ENCODE assay signal across 6 cellular contexts in genomic region chr14:19180881-19181280, GRCh38.
DNase-seq lines count a peak whose midpoint lies in the region; ATAC-seq and TF ChIP-seq lines count a peak whose summit lies in the region.
"Not testable (repeated sequence)": the region's sequence is repeated elsewhere in the genome, so short reads cannot be mapped to it uniquely, and the experiment has no call there.

No MANE protein-coding gene starts in this region.

- H4K20me1 ChIP-seq in Karpas-422 (ENCODE audit: insufficient read depth, low read depth, low read length); PC-3 (ENCODE audit: low read length): not testable (repeated sequence)

- not testable (repeated sequence) for BruUV-seq in PC-3 (replicated peaks; lab: Mats Ljungman, UMichigan)

- not testable (repeated sequence) for TF ChIP-seq CTCF in PC-3 (conservative IDR thresholded peaks at IDR 0.05; ENCODE audit: low read depth, low read length); esophagus muscularis mucosa (IDR thresholded peaks at IDR 0.05)

- not testable (repeated sequence) for H3F3A ChIP-seq in PC-3 (ENCODE audit: low read length, unreplicated experiment)

- H3K9me2 ChIP-seq in Karpas-422 (replicated peaks; ENCODE audit: insufficient read depth, low read length); PC-3 (replicated peaks; ENCODE audit: low read length): not testable (repeated sequence)

- DNase-seq in AG20443 (ENCODE audit: low spot score) = peak; percentile 2
- DNase-seq in Karpas-422 = peak; percentile 20
- peak; percentile 1 for DNase-seq in PC-3
- peak; percentile 92 for DNase-seq in esophagus muscularis mucosa (ENCODE audit: extremely low spot score)
- peak; percentile 7 for DNase-seq in islet precursor cell
- DNase-seq in sciatic nerve (ENCODE audit: low spot score) = peak; percentile 25

- intact Hi-C loops in PC-3 (cut with micrococcal nuclease); esophagus muscularis mucosa (cut with DNase I); sciatic nerve (cut with DNase I): not testable (repeated sequence)

- H3K79me2 ChIP-seq in Karpas-422 (ENCODE audit: low read length); PC-3 (ENCODE audit: low read length): not testable (repeated sequence)

- H3K36me3 ChIP-seq in Karpas-422 (ENCODE audit: insufficient read depth, low read length); PC-3 (ENCODE audit: low read depth, low read length); esophagus muscularis mucosa: not testable (repeated sequence)

- not testable (repeated sequence) for H3K27me3 ChIP-seq in Karpas-422 (ENCODE audit: low read length); PC-3 (ENCODE audit: low read length); esophagus muscularis mucosa

- ATAC-seq in PC-3, sciatic nerve: not testable (repeated sequence)

- TF ChIP-seq POLR2A in esophagus muscularis mucosa (IDR thresholded peaks at IDR 0.05; ENCODE audit: low read depth) = not testable (repeated sequence)

- WGBS in esophagus muscularis mucosa = 71% methylated on average over 3 of the region's 3 CpGs

- not testable (repeated sequence) for H3K4me1 ChIP-seq in Karpas-422 (ENCODE audit: low read length); PC-3 (ENCODE audit: insufficient read depth, low read length); esophagus muscularis mucosa

- POLR2A ChIA-PET in PC-3 (lab: Charles Lee; ENCODE audit: unreplicated experiment) = not testable (repeated sequence)

- not testable (repeated sequence) for H3K4me3 ChIP-seq in Karpas-422 (ENCODE audit: low read length); PC-3 (ENCODE audit: low read length); esophagus muscularis mucosa

- not testable (repeated sequence) for H3K4me2 ChIP-seq in Karpas-422 (ENCODE audit: low read depth, low read length, poor library complexity, severe bottlenecking); PC-3 (ENCODE audit: low read length)

- not testable (repeated sequence) for H2AFZ ChIP-seq in Karpas-422 (ENCODE audit: low read length); PC-3 (ENCODE audit: low read length)

- CTCF ChIA-PET in PC-3 (lab: Charles Lee) = not testable (repeated sequence)

- not testable (repeated sequence) for TF ChIP-seq EP300 in esophagus muscularis mucosa (IDR thresholded peaks at IDR 0.05)

- H3K9ac ChIP-seq in Karpas-422 (ENCODE audit: low read length); PC-3 (ENCODE audit: low read length): not testable (repeated sequence)

- not testable (repeated sequence) for H3K27ac ChIP-seq in Karpas-422 (ENCODE audit: low read length); PC-3 (ENCODE audit: low read length); esophagus muscularis mucosa (replicated peaks in 1 of 4)

- not testable (repeated sequence) for H3K9me3 ChIP-seq in Karpas-422 (ENCODE audit: low read length); PC-3 (ENCODE audit: low read length); esophagus muscularis mucosa

Comparison
In these comparisons a context has a peak if more than half of its experiments do, and no peak if none do; other contexts are left out.
1. DNase-seq: peak in every context shown above with its lines; median percentile 92 in esophagus muscularis mucosa; 25 in sciatic nerve; 20 in Karpas-422; 7 in islet precursor cell; 2 in AG20443; 1 in PC-3.